10 cellular contexts compared by ENCODE assay signal in genomic region chrX:124239911-124240310, GRCh38.
DNase-seq lines count a peak whose midpoint lies in the region; ATAC-seq, FAIRE-seq and TF ChIP-seq lines count a peak whose summit lies in the region.
"Had no signal": no experiment of that assay in that cellular context is flagged by ENCODE, and none has a peak within 500 bp of the region (broad histone marks: within the 10 kb centered on the region; RNA-seq: fewer than 3 reads in every experiment).

No MANE protein-coding gene starts in this region.

- H3K9me3 Mint-ChIP-seq in activated CD4-positive, alpha-beta memory T cell treated with anti-CD3 and anti-CD28 coated beads, Interleukin-2, amount 10 ng/mL, durations not matched to agents 7 days and 5 days = no peaks in the 10 kb centered on the region
- H3K9me3 Mint-ChIP-seq in stimulated activated naive B cell treated with anti-CD40 and anti-IgM and Interleukin-4, amounts not matched to agents 10 μg/mL and 1 μg/mL and 100 μg/mL, for 72 hours = no peaks in the 10 kb centered on the region

- POLR2A ChIA-PET in activated CD4-positive, alpha-beta memory T cell treated with anti-CD3 and anti-CD28 coated beads, Interleukin-2, amount 10 ng/mL, durations not matched to agents 7 days and 5 days (lab: Charles Lee) = interaction anchor here (0.8 kb wide), 1 partner anchor 28 kb away, joined by 3 read pairs; no protein-coding TSS in a partner anchor

- H3K4me1 Mint-ChIP-seq in activated CD4-positive, alpha-beta memory T cell treated with anti-CD3 and anti-CD28 coated beads, Interleukin-2, amount 10 ng/mL, durations not matched to agents 7 days and 5 days = peaks cover 33% of the 10 kb centered on the region
- peaks cover 2 to 6% of the 10 kb centered on the region in 2 donors for H3K4me1 Mint-ChIP-seq in stimulated activated naive B cell treated with anti-CD40 and anti-IgM and Interleukin-4, amounts not matched to agents 10 μg/mL and 1 μg/mL and 100 μg/mL, for 72 hours

- no peak for DNase-seq in activated CD4-positive, CD25-positive, alpha-beta regulatory T cell (lab: John Stamatoyannopoulos, UW)
- peak; percentile 31 for DNase-seq in activated CD4-positive, alpha-beta memory T cell treated with anti-CD3 and anti-CD28 coated beads, Interleukin-2, amount 10 ng/mL, durations not matched to agents 7 days and 5 days
- peak; percentile 6 for DNase-seq in stimulated activated naive B cell treated with anti-CD40 and anti-IgM and Interleukin-4, amounts not matched to agents 10 μg/mL and 1 μg/mL and 100 μg/mL, for 72 hours
- DNase-seq in SHP77 (lab: John Stamatoyannopoulos, UW) = no peak
- no peak for DNase-seq in erythroblast (lab: John Stamatoyannopoulos, UW)
- DNase-seq in frontal cortex (ENCODE audit: low spot score in 2 of 2) = no peak
- DNase-seq: amygdala had no signal

- no peak overlapping the region for H3K27ac Mint-ChIP-seq in activated CD4-positive, alpha-beta memory T cell treated with anti-CD3 and anti-CD28 coated beads, Interleukin-2, amount 10 ng/mL, durations not matched to agents 7 days and 5 days
- H3K27ac Mint-ChIP-seq in stimulated activated naive B cell treated with anti-CD40 and anti-IgM and Interleukin-4, amounts not matched to agents 10 μg/mL and 1 μg/mL and 100 μg/mL, for 72 hours = no peak overlapping the region

- H3K4me3 Mint-ChIP-seq in activated CD4-positive, alpha-beta memory T cell treated with anti-CD3 and anti-CD28 coated beads, Interleukin-2, amount 10 ng/mL, durations not matched to agents 7 days and 5 days = peak overlapping the region; percentile 46
- no peak overlapping the region for H3K4me3 Mint-ChIP-seq in stimulated activated naive B cell treated with anti-CD40 and anti-IgM and Interleukin-4, amounts not matched to agents 10 μg/mL and 1 μg/mL and 100 μg/mL, for 72 hours

- peaks cover 5% of the 10 kb centered on the region for H3K27me3 Mint-ChIP-seq in activated CD4-positive, alpha-beta memory T cell treated with anti-CD3 and anti-CD28 coated beads, Interleukin-2, amount 10 ng/mL, durations not matched to agents 7 days and 5 days
- H3K27me3 Mint-ChIP-seq in stimulated activated naive B cell treated with anti-CD40 and anti-IgM and Interleukin-4, amounts not matched to agents 10 μg/mL and 1 μg/mL and 100 μg/mL, for 72 hours = peaks cover 0 to 3% of the 10 kb centered on the region in 2 donors

- no peak for FAIRE-seq in frontal cortex (lab: Jason Lieb, UNC)
- FAIRE-seq: A549 had no signal

- no peak for TF ChIP-seq POLR2A in erythroblast (IDR thresholded peaks at IDR 0.05; ENCODE audit: low read length)

- H3K36me3 Mint-ChIP-seq in activated CD4-positive, alpha-beta memory T cell treated with anti-CD3 and anti-CD28 coated beads, Interleukin-2, amount 10 ng/mL, durations not matched to agents 7 days and 5 days (ENCODE audit: low read depth) = no peaks in the 10 kb centered on the region
- H3K36me3 Mint-ChIP-seq in stimulated activated naive B cell treated with anti-CD40 and anti-IgM and Interleukin-4, amounts not matched to agents 10 μg/mL and 1 μg/mL and 100 μg/mL, for 72 hours = no peaks in the 10 kb centered on the region

- CTCF ChIA-PET in activated CD4-positive, alpha-beta memory T cell treated with anti-CD3 and anti-CD28 coated beads, Interleukin-2, amount 10 ng/mL, durations not matched to agents 7 days and 5 days (lab: Charles Lee) = interaction anchor here (2.1 kb wide), 1 partner anchor 22 kb away, joined by 6 read pairs; no protein-coding TSS in a partner anchor

- ATAC-seq in activated CD4-positive, CD25-positive, alpha-beta regulatory T cell treated with anti-CD3 and anti-CD28 coated beads, Interleukin-2, amount 50 U/mL, for 24 hours = peak; percentile 74 to 76
- ATAC-seq in HG03025 (IDR thresholded peaks at IDR 0.05; ENCODE audit: low FRiP score, unreplicated experiment) = peak; percentile 76
- ATAC-seq in stimulated activated naive B cell treated with anti-CD40 and anti-IgM and Interleukin-4, amounts not matched to agents 10 μg/mL and 1 μg/mL and 100 μg/mL, for 72 hours (replicated peaks) = peak; percentile 83 to 92
- ATAC-seq: A549 had no signal

Comparison
In these comparisons a context has a peak if more than half of its experiments do, and no peak if none do; other contexts are left out.
1. DNase-seq: peak in activated CD4-positive, alpha-beta memory T cell treated with anti-CD3 and anti-CD28 coated beads, Interleukin-2, amount 10 ng/mL, durations not matched to agents 7 days and 5 days (single experiment) and stimulated activated naive B cell treated with anti-CD40 and anti-IgM and Interleukin-4, amounts not matched to agents 10 μg/mL and 1 μg/mL and 100 μg/mL, for 72 hours (single experiment); none in activated CD4-positive, CD25-positive, alpha-beta regulatory T cell (0 of 4), SHP77 (0 of 2), erythroblast (0 of 2) and frontal cortex (0 of 2).
2. Peak in every context shown above with its lines, with median percentiles within 50 percentile points of each other: ATAC-seq.